ENCODE assay signal across 12 cellular contexts in genomic region chr15:51884517-51885236, GRCh38. TPM values are rescaled to one million over a fixed set of nuclear protein-coding genes. Genes with fewer than 3 reads are reported as not detected.
DNase-seq lines count a peak whose midpoint lies in the region; ATAC-seq lines count a peak whose summit lies in the region.
"Had no signal": no experiment of that assay in that cellular context is flagged by ENCODE, and none has a peak within 500 bp of the region (broad histone marks: within the 10 kb centered on the region; RNA-seq: fewer than 3 reads in every experiment).

No MANE protein-coding gene starts in this region.

- no peak overlapping the region for H3K4me2 ChIP-seq in neuronal stem cell (ENCODE audit: insufficient read depth, low read length, poor library complexity, severe bottlenecking)

- no peak overlapping the region for H3K4me3 Mint-ChIP-seq in CD8-positive, alpha-beta memory T cell
- H3K4me3 Mint-ChIP-seq in naive thymus-derived CD8-positive, alpha-beta T cell, result no peak overlapping the region

- no peak overlapping the region for H3K27ac ChIP-seq in CD8-positive, alpha-beta memory T cell (ENCODE audit: low read depth, low read length)
- no peak overlapping the region for H3K27ac ChIP-seq in neuronal stem cell (replicated peaks; ENCODE audit: low read length)
- H3K27ac ChIP-seq: dorsolateral prefrontal cortex, thoracic aorta had no signal

- H2AK5ac ChIP-seq in neuronal stem cell (ENCODE audit: low read depth, low read length), result no peak overlapping the region

- H3K4me1 ChIP-seq in CD8-positive, alpha-beta memory T cell (ENCODE audit: insufficient read depth, low read length), result no peaks in the 10 kb centered on the region
- H3K4me1 ChIP-seq in neuronal stem cell (ENCODE audit: control insufficient read depth in 2 of 2, insufficient read depth in 1 of 2, low read depth in 1 of 2, low read length in 2 of 2), result peaks cover 3 to 17% of the 10 kb centered on the region in 2 donors

- no peak overlapping the region for H2BK5ac ChIP-seq in neuronal stem cell (ENCODE audit: low read length)

- CTCF ChIA-PET in CD8-positive, alpha-beta memory T cell (lab: Charles Lee), result no interaction called here

- no peak overlapping the region for H4K8ac ChIP-seq in neuronal stem cell (ENCODE audit: low read depth, low read length)

- peaks cover 0 to 50% (median 6%) of the 10 kb centered on the region in 3 donors for H3K36me3 Mint-ChIP-seq in CD8-positive, alpha-beta memory T cell
- H3K36me3 Mint-ChIP-seq in naive thymus-derived CD8-positive, alpha-beta T cell, result peaks cover 5 to 39% (median 12%) of the 10 kb centered on the region in 3 donors

- POLR2A ChIA-PET in CD8-positive, alpha-beta memory T cell (lab: Charles Lee), result no interaction called here
- POLR2A ChIA-PET in naive thymus-derived CD8-positive, alpha-beta T cell (lab: Charles Lee), result interaction anchor here (0.7 kb wide), 1 partner anchor 152 kb away, joined by 3 read pairs; no protein-coding TSS in a partner anchor

- H3K79me1 ChIP-seq in neuronal stem cell (ENCODE audit: low read depth, low read length), result no peaks in the 10 kb centered on the region

- H3K23ac ChIP-seq in neuronal stem cell (ENCODE audit: low read depth, low read length, poor library complexity), result no peak overlapping the region

- peaks cover 11% of the 10 kb centered on the region for H3K36me3 ChIP-seq in CD8-positive, alpha-beta memory T cell (ENCODE audit: insufficient read depth, low read length)
- peaks cover 0 to 13% of the 10 kb centered on the region in 2 donors for H3K36me3 ChIP-seq in neuronal stem cell (replicated peaks in 1 of 2; ENCODE audit: control insufficient read depth in 2 of 2, insufficient read depth in 2 of 2, low read length in 2 of 2)
- H3K36me3 ChIP-seq: thoracic aorta had no signal

- H3K27me3 ChIP-seq in CD8-positive, alpha-beta memory T cell (ENCODE audit: insufficient read depth, low read length, poor library complexity, severe bottlenecking), result no peaks in the 10 kb centered on the region
- no peaks in the 10 kb centered on the region for H3K27me3 ChIP-seq in neuronal stem cell (ENCODE audit: control insufficient read depth in 3 of 3, insufficient read depth in 3 of 3, low read depth in 1 of 3, low read length in 3 of 3)
- H3K27me3 ChIP-seq: dorsolateral prefrontal cortex, MG63 had no signal

- H2BK12ac ChIP-seq in neuronal stem cell (ENCODE audit: low read length), result no peak overlapping the region

- peak; percentile 58 for ATAC-seq in esophagus mucosa
- ATAC-seq in naive thymus-derived CD8-positive, alpha-beta T cell, result no peak

- no peak overlapping the region for H3K18ac ChIP-seq in neuronal stem cell (ENCODE audit: low read length)

- H4K91ac ChIP-seq in neuronal stem cell (ENCODE audit: low read depth, low read length, poor library complexity), result no peak overlapping the region

- no peaks in the 10 kb centered on the region for H3K9me3 ChIP-seq in CD8-positive, alpha-beta memory T cell (ENCODE audit: low read length)
- peaks cover 0 to 5% of the 10 kb centered on the region in 2 donors for H3K9me3 ChIP-seq in neuronal stem cell (replicated peaks in 1 of 2; ENCODE audit: control insufficient read depth in 2 of 2, insufficient read depth in 1 of 2, low read depth in 1 of 2, low read length in 2 of 2)
- H3K9me3 ChIP-seq: MG63, thoracic aorta had no signal

- no peak overlapping the region for H3K4ac ChIP-seq in neuronal stem cell (ENCODE audit: low read length)

- H2BK120ac ChIP-seq in neuronal stem cell (ENCODE audit: low read depth, low read length), result no peak overlapping the region

- H2BK15ac ChIP-seq in neuronal stem cell (ENCODE audit: low read length), result no peak overlapping the region

- no peak overlapping the region for H3K9ac ChIP-seq in neuronal stem cell (ENCODE audit: low read depth, low read length, poor library complexity)

- peak overlapping the region in 7 of 8 donors; percentile 7 to 89 (median 56) for H3K27ac Mint-ChIP-seq in CD8-positive, alpha-beta memory T cell
- H3K27ac Mint-ChIP-seq in naive thymus-derived CD8-positive, alpha-beta T cell, result peak overlapping the region in 9 of 10 donors; percentile 2 to 81 (median 53)

- no peak for DNase-seq in CD8-positive, alpha-beta memory T cell
- peak; percentile 24 to 52 for DNase-seq in NCI-H524 (lab: John Stamatoyannopoulos, UW)
- DNase-seq in naive thymus-derived CD8-positive, alpha-beta T cell, result no peak
- no peak for DNase-seq in NOMO-1 treated with dmso at 0.1 percent for 144 hours (lab: John Stamatoyannopoulos, UW; ENCODE audit: unreplicated experiment)
- no peak for DNase-seq in KG1 (lab: John Stamatoyannopoulos, UW)
- DNase-seq in neuronal stem cell (ENCODE audit: low spot score), result no peak
- DNase-seq: DMS 273 treated with DMSO at 0.1 percent for 48 hours, dorsolateral prefrontal cortex, MG63, RPMI8226 had no signal

- H3K4me3 ChIP-seq in CD8-positive, alpha-beta memory T cell (ENCODE audit: low read length), result no peak overlapping the region
- no peak overlapping the region for H3K4me3 ChIP-seq in neuronal stem cell (ENCODE audit: low read length in 2 of 2)
- H3K4me3 ChIP-seq: dorsolateral prefrontal cortex, MG63, thoracic aorta had no signal

- peaks cover 22 to 37% (median 31%) of the 10 kb centered on the region in 3 donors for H3K4me1 Mint-ChIP-seq in CD8-positive, alpha-beta memory T cell
- H3K4me1 Mint-ChIP-seq in naive thymus-derived CD8-positive, alpha-beta T cell, result peaks cover 0 to 15% (median 6%) of the 10 kb centered on the region in 4 donors

- H2AFZ ChIP-seq in neuronal stem cell (ENCODE audit: low read length), result no peak overlapping the region

- H3K27me3 Mint-ChIP-seq in CD8-positive, alpha-beta memory T cell, result no peaks in the 10 kb centered on the region
- no peaks in the 10 kb centered on the region for H3K27me3 Mint-ChIP-seq in naive thymus-derived CD8-positive, alpha-beta T cell

- no peaks in the 10 kb centered on the region for H3K9me3 Mint-ChIP-seq in CD8-positive, alpha-beta memory T cell
- peaks cover 0 to 3% (median 0%) of the 10 kb centered on the region in 9 donors for H3K9me3 Mint-ChIP-seq in naive thymus-derived CD8-positive, alpha-beta T cell

- no peak overlapping the region for H3K14ac ChIP-seq in neuronal stem cell (ENCODE audit: low read length)

RNA-seq across cellular contexts. Expression of gene TMOD3, which starts 55.2 kb away (rescaled TPM):
- total RNA-seq in CD8-positive, alpha-beta memory T cell, result 10 to 100 TPM; 52.6 to 54.0 TPM
- 34.0 TPM for polyA plus RNA-seq in CD8-positive, alpha-beta memory T cell
- total RNA-seq in esophagus mucosa, result 83.5 TPM
- 10 to 100 TPM; 52.5 to 56.7 TPM for total RNA-seq in naive thymus-derived CD8-positive, alpha-beta T cell
- 10 to 100 TPM; 27.6 to 32.6 (median 28.0) TPM for polyA plus RNA-seq in naive thymus-derived CD8-positive, alpha-beta T cell
- polyA plus RNA-seq in neuronal stem cell (2013, experiment 1 of 2), result 9.9 TPM
- polyA plus RNA-seq in neuronal stem cell (2013, experiment 2 of 2), result 10.7 TPM

Comparison
In these comparisons a context has a peak if more than half of its experiments do, and no peak if none do; other contexts are left out.
1. DNase-seq: peak in NCI-H524 (2 of 2); none in CD8-positive, alpha-beta memory T cell (0 of 5), naive thymus-derived CD8-positive, alpha-beta T cell (0 of 10), NOMO-1 treated with dmso at 0.1 percent for 144 hours (single experiment), KG1 (single experiment) and neuronal stem cell (single experiment).